1 cellular context compared by ENCODE assay signal in the genomic region with DNA sequence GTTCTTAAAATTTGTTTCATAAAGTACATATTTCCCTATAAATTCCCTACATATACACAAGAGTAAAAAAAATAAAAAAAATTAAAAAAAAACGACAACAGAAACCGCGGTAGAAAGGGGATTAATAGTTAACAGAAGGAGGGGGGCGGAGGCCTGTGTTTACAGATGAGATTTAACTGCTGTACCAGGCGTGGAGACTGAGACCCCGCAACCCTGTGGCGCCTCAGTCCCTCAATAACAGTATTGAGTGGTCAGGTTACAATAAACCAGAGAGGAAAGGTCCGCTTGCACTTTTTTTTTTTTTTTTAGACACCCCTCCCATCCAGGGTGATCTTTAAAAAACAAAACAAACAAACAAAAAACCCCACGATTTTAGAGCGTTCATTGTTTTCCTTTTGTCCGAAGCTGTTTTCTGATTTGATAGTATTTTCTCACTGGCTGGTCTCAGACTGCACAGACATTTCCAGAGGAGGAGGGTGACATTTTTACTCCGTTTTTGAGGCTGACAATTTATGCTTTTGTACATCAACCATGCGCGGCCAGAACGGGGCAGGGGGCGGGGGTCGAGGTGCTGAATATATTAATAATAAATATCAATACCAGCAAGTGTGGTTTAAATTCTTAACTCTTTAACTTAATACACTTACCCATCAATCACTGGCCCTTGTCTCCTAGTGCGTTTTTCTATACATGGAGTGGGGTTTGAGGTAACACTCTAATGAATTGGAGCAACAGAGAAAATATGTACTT.
TF ChIP-seq lines count a peak whose summit lies in the region.

No MANE protein-coding gene starts in this region.

TF ChIP-seq in HepG2, 621 proteins besides CTCF, POLR2A, EP300 and RAD21 (continued from another document):
- TF ChIP-seq, protein P1, sequence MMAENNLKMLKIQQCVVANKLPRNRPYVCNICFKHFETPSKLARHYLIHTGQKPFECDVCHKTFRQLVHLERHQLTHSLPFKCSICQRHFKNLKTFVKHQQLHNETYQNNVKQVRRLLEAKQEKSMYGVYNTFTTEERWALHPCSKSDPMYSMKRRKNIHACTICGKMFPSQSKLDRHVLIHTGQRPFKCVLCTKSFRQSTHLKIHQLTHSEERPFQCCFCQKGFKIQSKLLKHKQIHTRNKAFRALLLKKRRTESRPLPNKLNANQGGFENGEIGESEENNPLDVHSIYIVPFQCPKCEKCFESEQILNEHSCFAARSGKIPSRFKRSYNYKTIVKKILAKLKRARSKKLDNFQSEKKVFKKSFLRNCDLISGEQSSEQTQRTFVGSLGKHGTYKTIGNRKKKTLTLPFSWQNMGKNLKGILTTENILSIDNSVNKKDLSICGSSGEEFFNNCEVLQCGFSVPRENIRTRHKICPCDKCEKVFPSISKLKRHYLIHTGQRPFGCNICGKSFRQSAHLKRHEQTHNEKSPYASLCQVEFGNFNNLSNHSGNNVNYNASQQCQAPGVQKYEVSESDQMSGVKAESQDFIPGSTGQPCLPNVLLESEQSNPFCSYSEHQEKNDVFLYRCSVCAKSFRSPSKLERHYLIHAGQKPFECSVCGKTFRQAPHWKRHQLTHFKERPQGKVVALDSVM (CRISPR knock-in tag; IDR thresholded peaks at IDR 0.05): no peak
- no peak for TF ChIP-seq ZNF672 (CRISPR knock-in tag; IDR thresholded peaks at IDR 0.05)
- TF ChIP-seq ZFP1 (CRISPR knock-in tag; IDR thresholded peaks at IDR 0.05): no peak
- no peak for TF ChIP-seq ZNF382 (CRISPR knock-in tag; IDR thresholded peaks at IDR 0.05; ENCODE audit: borderline replicate concordance)
- TF ChIP-seq SIX1 (CRISPR knock-in tag; IDR thresholded peaks at IDR 0.05; ENCODE audit: borderline replicate concordance): no peak
- TF ChIP-seq PHF21A (CRISPR knock-in tag; IDR thresholded peaks at IDR 0.05): no peak
- TF ChIP-seq, protein P2, sequence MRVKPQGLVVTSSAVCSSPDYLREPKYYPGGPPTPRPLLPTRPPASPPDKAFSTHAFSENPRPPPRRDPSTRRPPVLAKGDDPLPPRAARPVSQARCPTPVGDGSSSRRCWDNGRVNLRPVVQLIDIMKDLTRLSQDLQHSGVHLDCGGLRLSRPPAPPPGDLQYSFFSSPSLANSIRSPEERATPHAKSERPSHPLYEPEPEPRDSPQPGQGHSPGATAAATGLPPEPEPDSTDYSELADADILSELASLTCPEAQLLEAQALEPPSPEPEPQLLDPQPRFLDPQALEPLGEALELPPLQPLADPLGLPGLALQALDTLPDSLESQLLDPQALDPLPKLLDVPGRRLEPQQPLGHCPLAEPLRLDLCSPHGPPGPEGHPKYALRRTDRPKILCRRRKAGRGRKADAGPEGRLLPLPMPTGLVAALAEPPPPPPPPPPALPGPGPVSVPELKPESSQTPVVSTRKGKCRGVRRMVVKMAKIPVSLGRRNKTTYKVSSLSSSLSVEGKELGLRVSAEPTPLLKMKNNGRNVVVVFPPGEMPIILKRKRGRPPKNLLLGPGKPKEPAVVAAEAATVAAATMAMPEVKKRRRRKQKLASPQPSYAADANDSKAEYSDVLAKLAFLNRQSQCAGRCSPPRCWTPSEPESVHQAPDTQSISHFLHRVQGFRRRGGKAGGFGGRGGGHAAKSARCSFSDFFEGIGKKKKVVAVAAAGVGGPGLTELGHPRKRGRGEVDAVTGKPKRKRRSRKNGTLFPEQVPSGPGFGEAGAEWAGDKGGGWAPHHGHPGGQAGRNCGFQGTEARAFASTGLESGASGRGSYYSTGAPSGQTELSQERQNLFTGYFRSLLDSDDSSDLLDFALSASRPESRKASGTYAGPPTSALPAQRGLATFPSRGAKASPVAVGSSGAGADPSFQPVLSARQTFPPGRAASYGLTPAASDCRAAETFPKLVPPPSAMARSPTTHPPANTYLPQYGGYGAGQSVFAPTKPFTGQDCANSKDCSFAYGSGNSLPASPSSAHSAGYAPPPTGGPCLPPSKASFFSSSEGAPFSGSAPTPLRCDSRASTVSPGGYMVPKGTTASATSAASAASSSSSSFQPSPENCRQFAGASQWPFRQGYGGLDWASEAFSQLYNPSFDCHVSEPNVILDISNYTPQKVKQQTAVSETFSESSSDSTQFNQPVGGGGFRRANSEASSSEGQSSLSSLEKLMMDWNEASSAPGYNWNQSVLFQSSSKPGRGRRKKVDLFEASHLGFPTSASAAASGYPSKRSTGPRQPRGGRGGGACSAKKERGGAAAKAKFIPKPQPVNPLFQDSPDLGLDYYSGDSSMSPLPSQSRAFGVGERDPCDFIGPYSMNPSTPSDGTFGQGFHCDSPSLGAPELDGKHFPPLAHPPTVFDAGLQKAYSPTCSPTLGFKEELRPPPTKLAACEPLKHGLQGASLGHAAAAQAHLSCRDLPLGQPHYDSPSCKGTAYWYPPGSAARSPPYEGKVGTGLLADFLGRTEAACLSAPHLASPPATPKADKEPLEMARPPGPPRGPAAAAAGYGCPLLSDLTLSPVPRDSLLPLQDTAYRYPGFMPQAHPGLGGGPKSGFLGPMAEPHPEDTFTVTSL (CRISPR knock-in tag; IDR thresholded peaks at IDR 0.05; ENCODE audit: borderline replicate concordance): no peak
TF ChIP-seq in HepG2: peak in this region for 0.
